ENCODE assay signal across 18 cellular contexts in genomic region chr5:94360382-94360781, GRCh38.
"Had no signal": no experiment of that assay in that cellular context is flagged by ENCODE, and none has a peak within 500 bp of the region (broad histone marks: within the 10 kb centered on the region; RNA-seq: fewer than 3 reads in every experiment).

No MANE protein-coding gene starts in this region.

- H3K27ac ChIP-seq: epithelial cell of prostate, gastroesophageal sphincter, upper lobe of right lung had no signal

- H3K27ac Mint-ChIP-seq: activated naive CD4-positive, alpha-beta T cell treated with anti-CD3 and anti-CD28 coated beads for 36 hours; naive thymus-derived CD4-positive, alpha-beta T cell had no signal

- H3K4me1 ChIP-seq: gastroesophageal sphincter, upper lobe of right lung had no signal

- H3K27me3 Mint-ChIP-seq: naive thymus-derived CD4-positive, alpha-beta T cell had no signal

- H3K4me3 Mint-ChIP-seq: activated naive CD4-positive, alpha-beta T cell treated with anti-CD3 and anti-CD28 coated beads for 36 hours; naive thymus-derived CD4-positive, alpha-beta T cell; neural crest cell had no signal

- H3K27me3 ChIP-seq: gastroesophageal sphincter, upper lobe of right lung had no signal

- H3K9me3 ChIP-seq: gastroesophageal sphincter, upper lobe of right lung had no signal

- H3K36me3 ChIP-seq: gastroesophageal sphincter, upper lobe of right lung had no signal

- H3K9me3 Mint-ChIP-seq: activated naive CD4-positive, alpha-beta T cell treated with anti-CD3 and anti-CD28 coated beads for 36 hours; naive thymus-derived CD4-positive, alpha-beta T cell had no signal

- ATAC-seq: gastroesophageal sphincter; naive thymus-derived CD4-positive, alpha-beta T cell; upper lobe of right lung had no signal

- H3K4me1 Mint-ChIP-seq: naive thymus-derived CD4-positive, alpha-beta T cell; neural crest cell had no signal

- DNase-seq: activated CD4-positive, alpha-beta T cell treated with anti-CD3 and anti-CD28 coated beads for 4 hours; activated CD4-positive, alpha-beta T cell treated with anti-CD3 and anti-CD28 coated beads, Interleukin-2, amount 50 U/mL, for 48 hours; activated CD4-positive, CD25-positive, alpha-beta regulatory T cell; activated naive CD4-positive, alpha-beta T cell treated with anti-CD3 and anti-CD28 coated beads for 36 hours; activated T-cell treated with anti-CD3 and anti-CD28 coated beads, Interleukin-2, amount 50 U/mL, for 48 hours; cortex of kidney; head of caudate nucleus; naive thymus-derived CD4-positive, alpha-beta T cell; occipital lobe; posterior cingulate gyrus; stimulated activated CD4-positive, alpha-beta T cell treated with anti-CD3 and anti-CD28 coated beads, Interleukin-4, amount 100 ng/mL, for 1 hour; stimulated activated naive CD4-positive, alpha-beta T cell; T1000; upper lobe of right lung had no signal

- H3K4me3 ChIP-seq: gastroesophageal sphincter, lung, upper lobe of right lung had no signal
